10 cellular contexts compared by ENCODE assay signal in the genomic region with DNA sequence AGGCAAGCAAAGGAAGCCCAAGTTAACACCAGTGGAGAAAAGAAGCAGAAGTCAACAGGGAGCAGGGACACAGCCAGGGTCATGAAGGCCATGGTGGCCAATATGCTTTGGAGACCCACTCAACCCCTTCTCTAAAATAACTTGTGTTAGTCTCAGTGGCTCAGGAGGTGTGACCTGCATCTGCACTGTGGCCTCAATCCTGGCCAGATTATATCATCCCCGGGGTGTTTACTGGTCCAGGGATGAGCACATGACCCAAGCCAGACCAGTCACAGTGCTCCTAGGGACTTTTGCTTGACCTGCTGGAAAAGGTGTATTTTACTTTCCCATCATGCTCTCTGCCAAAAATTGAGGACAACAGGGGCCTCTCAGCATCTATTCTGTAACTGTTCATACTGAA.
DNase-seq lines count a peak whose midpoint lies in the region; ATAC-seq and TF ChIP-seq lines count a peak whose summit lies in the region.
"Had no signal": no experiment of that assay in that cellular context is flagged by ENCODE, and none has a peak within 500 bp of the region (broad histone marks: within the 10 kb centered on the region; RNA-seq: fewer than 3 reads in every experiment).

No MANE protein-coding gene starts in this region.

- H3K4me1 ChIP-seq in colonic mucosa, result no peaks in the 10 kb centered on the region

- H3K36me3 ChIP-seq in colonic mucosa, result no peaks in the 10 kb centered on the region

- H3K27ac ChIP-seq in colonic mucosa (peak overlapping the region; percentile 71), temporal lobe (ENCODE audit: low read depth, low read length) (peak overlapping the region; percentile 63)
- H3K27ac ChIP-seq: WERI-Rb-1 had no signal

- DNase-seq in colonic mucosa (no peak), OCI-M2 (lab: John Stamatoyannopoulos, UW; ENCODE audit: unreplicated experiment) (no peak), HK-2 (ENCODE audit: unreplicated experiment) (no peak)
- DNase-seq: stimulated activated naive B cell treated with anti-CD40 and anti-IgM and Interleukin-4, amounts not matched to agents 10 μg/mL and 1 μg/mL and 100 μg/mL, for 72 hours; WERI-Rb-1 had no signal

- TF ChIP-seq CTCF in colonic mucosa (IDR thresholded peaks at IDR 0.05), result no peak

- H3K27me3 ChIP-seq in colonic mucosa, result no peaks in the 10 kb centered on the region

- ATAC-seq in GM21360 (IDR thresholded peaks at IDR 0.05; ENCODE audit: unreplicated experiment), result peak; percentile 12
- peak; percentile 16 for ATAC-seq in HG03103 (IDR thresholded peaks at IDR 0.05; ENCODE audit: low read depth, unreplicated experiment)
- no peak for ATAC-seq in GM19455 (IDR thresholded peaks at IDR 0.05; ENCODE audit: unreplicated experiment)
- ATAC-seq in HG03108 (IDR thresholded peaks at IDR 0.05; ENCODE audit: unreplicated experiment), result no peak

- H3K9me3 ChIP-seq in colonic mucosa, result no peaks in the 10 kb centered on the region

- intact Hi-C loops in colonic mucosa (cut with DNase I), result no loop called here

- H3K9ac ChIP-seq in colonic mucosa (ENCODE audit: low read depth in 2 of 2, low read length in 2 of 2), result no peak overlapping the region

- no peak overlapping the region for H3K4me3 ChIP-seq in colonic mucosa

Comparison
In these comparisons a context has a peak if more than half of its experiments do, and no peak if none do; other contexts are left out.
1. ATAC-seq: peak in GM21360 (single experiment) and HG03103 (single experiment); none in GM19455 (single experiment) and HG03108 (single experiment).